ENCODE assay signal across 8 cellular contexts in genomic region chr4:77586953-77587383, GRCh38. TPM values are rescaled to one million over a fixed set of nuclear protein-coding genes. Genes with fewer than 3 reads are reported as not detected.
DNase-seq lines count a peak whose midpoint lies in the region; ATAC-seq, FAIRE-seq and TF ChIP-seq lines count a peak whose summit lies in the region.

No MANE protein-coding gene starts in this region.

- ATAC-seq in GM21723 (IDR thresholded peaks at IDR 0.05; ENCODE audit: unreplicated experiment): peak; percentile 99

- TF ChIP-seq POLR2A in GM12892 (IDR thresholded peaks at IDR 0.05; ENCODE audit: low read depth, low read length): no peak

- DNase-seq in GM12892 (ENCODE audit: insufficient read length): peak; percentile 29
- peak; percentile 99 for DNase-seq in MV-4-11 (lab: John Stamatoyannopoulos, UW)
- DNase-seq in activated naive CD4-positive, alpha-beta T cell treated with anti-CD3 and anti-CD28 coated beads, Interleukin-2, amount 50 U/mL, for 16 hours: peak; percentile 57
- DNase-seq in stimulated activated CD8-positive, alpha-beta memory T cell treated with anti-CD3 and anti-CD28 coated beads, Interleukin-12 subunit alpha, Interleukin-12 subunit beta, amount 100 ng/mL, for 24 hours (ENCODE audit: extremely low read depth): peak; percentile 25
- no peak for DNase-seq in midbrain (lab: John Stamatoyannopoulos, UW)
- no peak for DNase-seq in NCI-H2107 (lab: John Stamatoyannopoulos, UW)
- no peak for DNase-seq in NCI-H128 (lab: John Stamatoyannopoulos, UW; ENCODE audit: unreplicated experiment)

- peak; percentile 98 for FAIRE-seq in GM12892 (lab: Jason Lieb, UNC)

RNA-seq across cellular contexts. Expression of gene CXCL13, which starts 18.7 kb away (rescaled TPM):
- polyA plus RNA-seq in GM12892 (2012; ENCODE audit: missing spikeins): 0.66 TPM

Comparison
In these comparisons a context has a peak if more than half of its experiments do, and no peak if none do; other contexts are left out.
1. DNase-seq: peak in GM12892 (single experiment), MV-4-11 (single experiment), activated naive CD4-positive, alpha-beta T cell treated with anti-CD3 and anti-CD28 coated beads, Interleukin-2, amount 50 U/mL, for 16 hours (single experiment) and stimulated activated CD8-positive, alpha-beta memory T cell treated with anti-CD3 and anti-CD28 coated beads, Interleukin-12 subunit alpha, Interleukin-12 subunit beta, amount 100 ng/mL, for 24 hours (single experiment); none in midbrain (single experiment), NCI-H2107 (single experiment) and NCI-H128 (single experiment).